In the genomic region with DNA sequence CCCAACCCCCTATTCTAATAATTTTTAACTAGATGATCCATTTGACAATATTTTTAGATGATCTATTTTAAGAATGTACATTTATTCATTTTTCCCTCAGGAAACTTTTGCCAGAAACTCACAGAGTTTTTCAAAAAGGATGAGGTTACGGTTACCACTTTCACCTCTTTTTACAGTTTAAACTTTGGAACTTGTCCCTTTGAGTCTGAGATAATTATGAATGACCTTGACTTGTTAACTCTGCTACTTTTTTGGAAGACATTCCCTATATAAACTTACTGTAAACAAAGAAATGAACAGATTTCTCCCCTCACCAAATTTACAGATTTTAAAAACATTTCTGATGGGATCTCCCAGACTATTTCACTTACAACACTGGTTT, we compare ENCODE assay signal across 16 cellular contexts. TPM values are rescaled to one million over a fixed set of nuclear protein-coding genes. Genes with fewer than 3 reads are reported as not detected.
DNase-seq lines count a peak whose midpoint lies in the region; ATAC-seq, FAIRE-seq and TF ChIP-seq lines count a peak whose summit lies in the region.
"Had no signal": no experiment of that assay in that cellular context is flagged by ENCODE, and none has a peak within 500 bp of the region (broad histone marks: within the 10 kb centered on the region; RNA-seq: fewer than 3 reads in every experiment).

No MANE protein-coding gene starts in this region.

- H3K4me1 ChIP-seq in A549, result peaks cover 71% of the 10 kb centered on the region
- peaks cover 64% of the 10 kb centered on the region for H3K4me1 ChIP-seq in PC-9 (replicated peaks; ENCODE audit: insufficient read depth)
- H3K4me1 ChIP-seq in neutrophil (ENCODE audit: control insufficient read depth in 1 of 2, insufficient read depth in 1 of 2, low read depth in 1 of 2, low read length in 1 of 2), result peaks cover 40 to 57% of the 10 kb centered on the region in 2 experiments
- peaks cover 3% of the 10 kb centered on the region for H3K4me1 ChIP-seq in ovary (ENCODE audit: insufficient read depth)
- H3K4me1 ChIP-seq in BE2C, result no peaks in the 10 kb centered on the region; the same call in 1 of the 2 replicates

- H3K4me2 ChIP-seq in A549 (peak overlapping the region; percentile 66), PC-9 (peak overlapping the region; percentile 60)

- H3K27ac ChIP-seq in A549, result peak overlapping the region; percentile 39 to 74; a peak in 4 of 6 replicates
- peak overlapping the region; percentile 72 for H3K27ac ChIP-seq in PC-9
- peak overlapping the region; percentile 48 for H3K27ac ChIP-seq in neutrophil
- H3K27ac ChIP-seq in ovary, result no peak overlapping the region

- BruUV-seq in PC-9 (replicated peaks; lab: Mats Ljungman, UMichigan), result no TSS peak

- H3K9me3 ChIP-seq in A549 (no peaks in the 10 kb centered on the region), PC-9 (ENCODE audit: insufficient read depth, low read depth) (no peaks in the 10 kb centered on the region), neutrophil (no peaks in the 10 kb centered on the region), ovary (no peaks in the 10 kb centered on the region), BE2C (no peaks in the 10 kb centered on the region)

- H3K4me3 Mint-ChIP-seq in chondrocyte (ENCODE audit: unreplicated experiment), result no peak overlapping the region
- H3K4me3 Mint-ChIP-seq: activated naive CD8-positive, alpha-beta T cell treated with anti-CD3 and anti-CD28 coated beads, Interleukin-2, amount 10 ng/mL, durations not matched to agents 7 days and 5 days had no signal

- H3K9me2 ChIP-seq in PC-9 (ENCODE audit: insufficient read depth), result no peaks in the 10 kb centered on the region

- H3K27ac Mint-ChIP-seq in chondrocyte (ENCODE audit: unreplicated experiment), result peak overlapping the region; percentile 91
- H3K27ac Mint-ChIP-seq: activated naive CD8-positive, alpha-beta T cell treated with anti-CD3 and anti-CD28 coated beads, Interleukin-2, amount 10 ng/mL, durations not matched to agents 7 days and 5 days had no signal

- DNase-seq in A549 (ENCODE audit: low read depth in 1 of 2, low spot score in 1 of 2), result no peak
- DNase-seq in PC-9, result no peak
- no peak for DNase-seq in chondrocyte (ENCODE audit: low spot score)
- DNase-seq in ovary, result no peak
- DNase-seq in BE2C, result no peak
- no peak for DNase-seq in left ventricle myocardium superior
- DNase-seq: activated CD4-positive, CD25-positive, alpha-beta regulatory T cell; activated CD8-positive, alpha-beta memory T cell treated with anti-CD3 and anti-CD28 coated beads, Interleukin-2, amount 50 U/mL, for 4 hours; activated naive CD8-positive, alpha-beta T cell treated with anti-CD3 and anti-CD28 coated beads, Interleukin-2, amount 10 ng/mL, durations not matched to agents 7 days and 5 days; NCI-H2029 treated with DMSO at 0.1 percent for 48 hours; NCI-H524 treated with DMSO at 0.1 percent for 48 hours; stimulated activated CD4-positive, alpha-beta T cell treated with anti-CD3 and anti-CD28 coated beads, Interleukin-1b, Interleukin-23, amount 100 ng/mL, for 48 hours; T-helper 1 cell had no signal

- no peak overlapping the region for H2AFZ ChIP-seq in PC-9

- peaks cover 6% of the 10 kb centered on the region for H3K36me3 Mint-ChIP-seq in chondrocyte (ENCODE audit: low read depth)

- intact Hi-C loops in PC-9 (cut with micrococcal nuclease; ENCODE audit: unreplicated experiment), result loop anchor here (10.0 kb wide), 1 partner anchor 352 kb away; the partner anchor contains the start of gene SLC35B3
- intact Hi-C loops in ovary (cut with DNase I), result no loop called here
- intact Hi-C loops in left ventricle myocardium superior (cut with micrococcal nuclease), result no loop called here

- no peaks in the 10 kb centered on the region for H4K20me1 ChIP-seq in PC-9 (ENCODE audit: insufficient read depth)

- TF ChIP-seq RAD21 in A549 (conservative IDR thresholded peaks at IDR 0.05 in 1 of 2, IDR thresholded peaks at IDR 0.05 in 1 of 2), result no peak

- ATAC-seq in A549, result no peak
- ATAC-seq in HG02678 (IDR thresholded peaks at IDR 0.05; ENCODE audit: unreplicated experiment), result no peak
- no peak for ATAC-seq in left ventricle myocardium superior

- POLR2A ChIA-PET in A549 (lab: Yijun Ruan, JAX) (no interaction called here), PC-9 (lab: Charles Lee; ENCODE audit: unreplicated experiment) (no interaction called here)

- H3K27me3 ChIP-seq in PC-9 (ENCODE audit: insufficient read depth, low read depth) (no peaks in the 10 kb centered on the region), neutrophil (no peaks in the 10 kb centered on the region), ovary (no peaks in the 10 kb centered on the region), BE2C (no peaks in the 10 kb centered on the region)

- TF ChIP-seq POLR2A in A549 (IDR thresholded peaks at IDR 0.05; ENCODE audit: low read length), result no peak
- TF ChIP-seq POLR2A in ovary (IDR thresholded peaks at IDR 0.05), result no peak

- H3K36me3 ChIP-seq in PC-9 (ENCODE audit: low read depth), result peaks cover 18% of the 10 kb centered on the region
- peaks cover 4% of the 10 kb centered on the region for H3K36me3 ChIP-seq in neutrophil
- H3K36me3 ChIP-seq in ovary, result no peaks in the 10 kb centered on the region
- H3K36me3 ChIP-seq in BE2C, result peaks cover 40% of the 10 kb centered on the region

- peaks cover 62% of the 10 kb centered on the region for H3K4me1 Mint-ChIP-seq in chondrocyte (ENCODE audit: low read depth)

- no peak overlapping the region for H3K4me3 ChIP-seq in A549
- no peak overlapping the region for H3K4me3 ChIP-seq in PC-9
- no peak overlapping the region for H3K4me3 ChIP-seq in neutrophil (ENCODE audit: low read depth in 1 of 2, low read length in 1 of 2)
- no peak overlapping the region for H3K4me3 ChIP-seq in ovary
- H3K4me3 ChIP-seq in BE2C (ENCODE audit: low read depth, low read length), result no peak overlapping the region

- peaks cover 55% of the 10 kb centered on the region for H3F3A ChIP-seq in PC-9 (ENCODE audit: insufficient read depth, low read depth)

- no peaks in the 10 kb centered on the region for H3K9me3 Mint-ChIP-seq in chondrocyte (ENCODE audit: low read depth)
- H3K9me3 Mint-ChIP-seq: activated naive CD8-positive, alpha-beta T cell treated with anti-CD3 and anti-CD28 coated beads, Interleukin-2, amount 10 ng/mL, durations not matched to agents 7 days and 5 days had no signal

- TF ChIP-seq CTCF in A549 (IDR thresholded peaks at IDR 0.05), result no peak
- no peak for TF ChIP-seq CTCF in PC-9 (conservative IDR thresholded peaks at IDR 0.05)
- no peak for TF ChIP-seq CTCF in chondrocyte (IDR thresholded peaks at IDR 0.05)
- no peak for TF ChIP-seq CTCF in neutrophil (IDR thresholded peaks at IDR 0.05)
- TF ChIP-seq CTCF in ovary (IDR thresholded peaks at IDR 0.05), result no peak
- no peak for TF ChIP-seq CTCF in BE2C (IDR thresholded peaks at IDR 0.05; ENCODE audit: low read depth, low read length)

- peaks cover 31% of the 10 kb centered on the region for H3K79me2 ChIP-seq in PC-9 (ENCODE audit: low read depth)

- CTCF ChIA-PET in A549 (lab: Yijun Ruan, JAX) (no interaction called here), PC-9 (lab: Charles Lee) (no interaction called here)

- TF ChIP-seq EP300 in A549 (IDR thresholded peaks at IDR 0.05) (no peak), ovary (IDR thresholded peaks at IDR 0.05) (no peak)

- 100% methylated on average over 1 of the region's 1 CpG for WGBS in A549 (ENCODE audit: missing lambda C conversion rate)
- 78 to 84% (median 84%) methylated on average over 1 of the region's 1 CpG for WGBS in ovary, 3 donors

- no peak for FAIRE-seq in A549 (lab: Jason Lieb, UNC)
- FAIRE-seq: GM18507 had no signal

- no peaks in the 10 kb centered on the region for H3K27me3 Mint-ChIP-seq in chondrocyte (ENCODE audit: low read depth)
- H3K27me3 Mint-ChIP-seq: activated naive CD8-positive, alpha-beta T cell treated with anti-CD3 and anti-CD28 coated beads, Interleukin-2, amount 10 ng/mL, durations not matched to agents 7 days and 5 days had no signal

TF ChIP-seq in A549, 52 proteins besides CTCF, POLR2A, EP300 and RAD21:
- TF ChIP-seq CBX2 (IDR thresholded peaks at IDR 0.05; ENCODE audit: borderline replicate concordance, low read depth) (no peak), NR3C1 (IDR thresholded peaks at IDR 0.05) (no peak), BCL3 (IDR thresholded peaks at IDR 0.05) (no peak), RARB (CRISPR knock-in tag; IDR thresholded peaks at IDR 0.05) (no peak)

RNA-seq across cellular contexts. Expression of gene BLOC1S5, which starts 18.4 kb away (rescaled TPM):
- polyA plus RNA-seq in A549 (2011; rRNA removed), result 7.9 and 10.8 TPM in 2 replicates
- 1.9 and 2.5 TPM in 2 replicates for polyA plus RNA-seq in A549 (2012; cell fraction: cytosol; rRNA removed)
- 0.78 and 1.2 TPM in 2 replicates for polyA plus RNA-seq in A549 (2012; cell fraction: nucleus; rRNA removed)
- 8.1 to 10.2 TPM (median 8.3 TPM) in 3 replicates for polyA plus RNA-seq in A549 (2017; fragmentation: RNase III; extraction: RNeasy Plus Mini Kit Qiagen cat#74134 plus additional on column Dnase treatment)
- 2.9 and 3.3 TPM in 2 replicates for polyA minus RNA-seq in A549 (2011; rRNA and poly(A)+ RNA removed)
- total RNA-seq in PC-9 (2021), result 12.5 and 16.1 TPM in 2 replicates
- total RNA-seq in chondrocyte, result 9.4 to 10.2 TPM (median 10.0 TPM) in 3 replicates
- total RNA-seq in ovary, result 10 to 100 TPM in 6 of 7 donors, 1 to 10 TPM in 1; 9.7 to 21.5 (median 15.4) TPM
- 10 to 100 TPM in 1 of 2 donors, 1 to 10 TPM in 1; 8.8 to 20.3 TPM for polyA plus RNA-seq in ovary
- 7.7 TPM for polyA plus RNA-seq in BE2C (2012; ENCODE audit: insufficient read depth, insufficient read length, low read depth)
- total RNA-seq in left ventricle myocardium superior, result 10.3 TPM

RNA-seq across cellular contexts. Expression of gene EEF1E1, which starts 19.8 kb away (rescaled TPM):
- polyA plus RNA-seq in A549 (2011; rRNA removed), result 107 and 122 TPM in 2 replicates
- 65.0 and 75.5 TPM in 2 replicates for polyA plus RNA-seq in A549 (2012; cell fraction: cytosol; rRNA removed)
- 21.4 and 22.0 TPM in 2 replicates for polyA plus RNA-seq in A549 (2012; cell fraction: nucleus; rRNA removed)
- polyA plus RNA-seq in A549 (2017; fragmentation: RNase III; extraction: RNeasy Plus Mini Kit Qiagen cat#74134 plus additional on column Dnase treatment), result 114 to 132 TPM (median 119 TPM) in 3 replicates
- polyA minus RNA-seq in A549 (2011; rRNA and poly(A)+ RNA removed), result 23.0 and 24.5 TPM in 2 replicates
- 28.6 and 50.9 TPM in 2 replicates for total RNA-seq in PC-9 (2021)
- 15.7 to 26.8 TPM (median 17.9 TPM) in 3 replicates for total RNA-seq in chondrocyte
- total RNA-seq in ovary, result 10 to 100 TPM; 13.1 to 30.1 (median 19.9) TPM
- 10 to 100 TPM; 17.9 to 22.8 TPM for polyA plus RNA-seq in ovary
- polyA plus RNA-seq in BE2C (2012; ENCODE audit: insufficient read depth, insufficient read length, low read depth), result 54.0 TPM
- 11.0 TPM for total RNA-seq in left ventricle myocardium superior

Comparison
In these comparisons a context has a peak if more than half of its experiments do, and no peak if none do; other contexts are left out.
1. H3K27ac ChIP-seq: peak in A549 (2 of 2), PC-9 (single experiment) and neutrophil (single experiment); none in ovary (0 of 2).